13 cellular contexts compared by ENCODE assay signal in the genomic region with DNA sequence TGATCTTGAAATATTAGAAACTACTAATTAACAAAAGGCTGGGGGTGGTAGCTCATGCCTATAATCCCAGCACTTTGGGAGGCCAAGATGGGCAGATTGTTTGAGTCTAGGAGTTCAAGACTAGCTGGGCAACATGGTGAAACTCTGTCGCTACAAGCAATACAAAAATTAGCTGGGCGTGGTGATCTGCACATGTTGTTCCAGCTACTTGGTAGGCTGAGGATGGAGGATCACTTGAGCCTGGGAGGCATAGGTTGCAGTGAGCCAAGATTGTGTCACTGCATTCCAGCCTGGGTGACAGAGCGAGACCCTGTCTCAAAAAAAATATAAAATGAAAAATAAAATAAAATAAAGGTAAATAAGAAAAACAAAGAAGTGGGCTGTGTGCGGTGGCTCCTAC.
A peak's percentile ranks its signal among the peaks of the same experiment; 100 is the strongest.
DNase-seq lines count a peak whose midpoint lies in the region; ATAC-seq and TF ChIP-seq lines count a peak whose summit lies in the region.
"Had no signal": no experiment of that assay in that cellular context is flagged by ENCODE, and none has a peak within 500 bp of the region (broad histone marks: within the 10 kb centered on the region; RNA-seq: fewer than 3 reads in every experiment).

No MANE protein-coding gene starts in this region.

- H3K27me3 ChIP-seq in DND-41 (ENCODE audit: insufficient read depth, low read length, poor library complexity) (no peaks in the 10 kb centered on the region), right atrium auricular region (no peaks in the 10 kb centered on the region)

- no peak for ATAC-seq in DND-41 (ENCODE audit: insufficient read depth, low read depth)
- no peak for ATAC-seq in HG03135 (IDR thresholded peaks at IDR 0.05; ENCODE audit: unreplicated experiment)
- ATAC-seq: HepG2 had no signal

- no peaks in the 10 kb centered on the region for H3K9me3 ChIP-seq in DND-41 (ENCODE audit: insufficient read depth, low read length, severe bottlenecking)
- no peaks in the 10 kb centered on the region for H3K9me3 ChIP-seq in right atrium auricular region
- H3K9me3 ChIP-seq: HAP-1 had no signal

- peaks cover 8% of the 10 kb centered on the region for H3K36me3 ChIP-seq in DND-41 (ENCODE audit: insufficient read depth, low read length)
- no peaks in the 10 kb centered on the region for H3K36me3 ChIP-seq in right atrium auricular region
- H3K36me3 ChIP-seq: HAP-1 had no signal

- H3K27ac Mint-ChIP-seq in activated CD4-positive, alpha-beta memory T cell treated with anti-CD3 and anti-CD28 coated beads, Interleukin-2, amount 10 ng/mL, durations not matched to agents 7 days and 5 days, result peak overlapping the region; percentile 96
- no peak overlapping the region for H3K27ac Mint-ChIP-seq in activated CD4-positive, alpha-beta memory T cell treated with anti-CD3 and anti-CD28 coated beads for 36 hours
- H3K27ac Mint-ChIP-seq in CD14-positive monocyte, result no peak overlapping the region
- H3K27ac Mint-ChIP-seq in immature natural killer cell, result peak overlapping the region; percentile 91 to 99 (median 92)
- H3K27ac Mint-ChIP-seq: B cell had no signal

- no peak for DNase-seq in activated CD4-positive, alpha-beta memory T cell treated with anti-CD3 and anti-CD28 coated beads, Interleukin-2, amount 10 ng/mL, durations not matched to agents 7 days and 5 days
- DNase-seq in activated CD4-positive, alpha-beta memory T cell treated with anti-CD3 and anti-CD28 coated beads for 36 hours, result no peak
- DNase-seq in CD14-positive monocyte (ENCODE audit: low spot score) (peak; percentile 10), DND-41 (no peak), immature natural killer cell (no peak), coronary artery (ENCODE audit: low spot score) (no peak), right atrium auricular region (ENCODE audit: low spot score) (no peak)
- DNase-seq: DMS53 had no signal

- POLR2A ChIA-PET in activated CD4-positive, alpha-beta memory T cell treated with anti-CD3 and anti-CD28 coated beads, Interleukin-2, amount 10 ng/mL, durations not matched to agents 7 days and 5 days (lab: Charles Lee), result interaction anchor here (1.3 to 9.3 kb wide), 8 partner anchors 11 to 153 kb away, joined by 4 to 138 read pairs (median 6); partner anchors contain the start of genes ARSG and SLC16A6
- POLR2A ChIA-PET in activated CD4-positive, alpha-beta memory T cell treated with anti-CD3 and anti-CD28 coated beads for 36 hours (lab: Charles Lee), result interaction anchor here (1.1 kb wide), 1 partner anchor 66 kb away, joined by 4 read pairs; no protein-coding TSS in a partner anchor

- peak overlapping the region; percentile 66 for H3K4me3 Mint-ChIP-seq in activated CD4-positive, alpha-beta memory T cell treated with anti-CD3 and anti-CD28 coated beads, Interleukin-2, amount 10 ng/mL, durations not matched to agents 7 days and 5 days
- no peak overlapping the region for H3K4me3 Mint-ChIP-seq in activated CD4-positive, alpha-beta memory T cell treated with anti-CD3 and anti-CD28 coated beads for 36 hours
- H3K4me3 Mint-ChIP-seq in CD14-positive monocyte, result no peak overlapping the region
- H3K4me3 Mint-ChIP-seq in immature natural killer cell, result peak overlapping the region in 4 of 5 donors; percentile 72 to 85 (median 82)
- H3K4me3 Mint-ChIP-seq: B cell had no signal

- H3K27ac ChIP-seq in DND-41 (ENCODE audit: low read length), result peak overlapping the region; percentile 81
- H3K27ac ChIP-seq in coronary artery, result no peak overlapping the region
- no peak overlapping the region for H3K27ac ChIP-seq in right atrium auricular region
- H3K27ac ChIP-seq: C4-2B had no signal

- H3K36me3 Mint-ChIP-seq in activated CD4-positive, alpha-beta memory T cell treated with anti-CD3 and anti-CD28 coated beads, Interleukin-2, amount 10 ng/mL, durations not matched to agents 7 days and 5 days (ENCODE audit: low read depth), result peaks cover 27% of the 10 kb centered on the region
- peaks cover 5% of the 10 kb centered on the region for H3K36me3 Mint-ChIP-seq in activated CD4-positive, alpha-beta memory T cell treated with anti-CD3 and anti-CD28 coated beads for 36 hours
- peaks cover 49 to 51% of the 10 kb centered on the region in 2 donors for H3K36me3 Mint-ChIP-seq in CD14-positive monocyte
- H3K36me3 Mint-ChIP-seq in immature natural killer cell, result peaks cover 9 to 19% (median 12%) of the 10 kb centered on the region in 3 donors

- H3K79me2 ChIP-seq in DND-41 (ENCODE audit: insufficient read depth, low read length), result peaks cover 6% of the 10 kb centered on the region

- intact Hi-C loops in activated CD4-positive, alpha-beta memory T cell treated with anti-CD3 and anti-CD28 coated beads for 36 hours (cut with micrococcal nuclease), result loop anchor here (2.0 to 5.0 kb wide), 2 partner anchors 95 to 176 kb away; no protein-coding TSS in a partner anchor
- intact Hi-C loops in CD14-positive monocyte (cut with micrococcal nuclease), result loop anchor here in 1 of 2 donors (5.0 kb wide), 1 partner anchor 41 kb away; no protein-coding TSS in a partner anchor

- no peaks in the 10 kb centered on the region for H3K9me3 Mint-ChIP-seq in activated CD4-positive, alpha-beta memory T cell treated with anti-CD3 and anti-CD28 coated beads, Interleukin-2, amount 10 ng/mL, durations not matched to agents 7 days and 5 days
- H3K9me3 Mint-ChIP-seq in activated CD4-positive, alpha-beta memory T cell treated with anti-CD3 and anti-CD28 coated beads for 36 hours, result no peaks in the 10 kb centered on the region
- H3K9me3 Mint-ChIP-seq in CD14-positive monocyte, result no peaks in the 10 kb centered on the region
- H3K9me3 Mint-ChIP-seq in immature natural killer cell, result no peaks in the 10 kb centered on the region

- 0 out of 4 replicates have a peak overlapping the region, but pooled peaks of 1 of the 2 experiments have one; percentile 45 for H3K4me3 ChIP-seq in DND-41 (ENCODE audit: low read depth in 1 of 2, low read length in 2 of 2)
- H3K4me3 ChIP-seq in coronary artery, result no peak overlapping the region
- no peak overlapping the region for H3K4me3 ChIP-seq in right atrium auricular region
- H3K4me3 ChIP-seq: HAP-1 had no signal

- CTCF ChIA-PET in activated CD4-positive, alpha-beta memory T cell treated with anti-CD3 and anti-CD28 coated beads, Interleukin-2, amount 10 ng/mL, durations not matched to agents 7 days and 5 days (lab: Charles Lee), result interaction anchor here (1.3 to 1.5 kb wide), 4 partner anchors 73 to 174 kb away, joined by 3 to 6 read pairs (median 4); no protein-coding TSS in a partner anchor
- CTCF ChIA-PET in activated CD4-positive, alpha-beta memory T cell treated with anti-CD3 and anti-CD28 coated beads for 36 hours (lab: Charles Lee), result interaction anchor here (0.9 to 1.6 kb wide), 4 partner anchors 41 to 78 kb away, joined by 3 to 4 read pairs (median 3); no protein-coding TSS in a partner anchor

- H3K4me2 ChIP-seq in DND-41 (ENCODE audit: insufficient read depth, low read length), result no peak overlapping the region

- H4K20me1 ChIP-seq in DND-41 (ENCODE audit: insufficient read depth, low read length), result no peaks in the 10 kb centered on the region

- no peak overlapping the region for H2AFZ ChIP-seq in DND-41 (ENCODE audit: low read depth, low read length)

- H3K4me1 ChIP-seq in DND-41 (ENCODE audit: insufficient read depth, low read length), result peaks cover 47% of the 10 kb centered on the region
- H3K4me1 ChIP-seq in right atrium auricular region, result no peaks in the 10 kb centered on the region
- H3K4me1 ChIP-seq: HAP-1 had no signal

- H3K27me3 Mint-ChIP-seq in activated CD4-positive, alpha-beta memory T cell treated with anti-CD3 and anti-CD28 coated beads, Interleukin-2, amount 10 ng/mL, durations not matched to agents 7 days and 5 days, result no peaks in the 10 kb centered on the region
- H3K27me3 Mint-ChIP-seq in activated CD4-positive, alpha-beta memory T cell treated with anti-CD3 and anti-CD28 coated beads for 36 hours, result no peaks in the 10 kb centered on the region
- H3K27me3 Mint-ChIP-seq in CD14-positive monocyte (ENCODE audit: low read depth in 3 of 3), result peaks cover 0 to 9% (median 3%) of the 10 kb centered on the region in 3 donors
- peaks cover 2 to 6% (median 2%) of the 10 kb centered on the region in 3 donors for H3K27me3 Mint-ChIP-seq in immature natural killer cell (ENCODE audit: low read depth in 3 of 3)

- TF ChIP-seq CTCF in CD14-positive monocyte (IDR thresholded peaks at IDR 0.05), result no peak
- no peak for TF ChIP-seq CTCF in DND-41 (IDR thresholded peaks at IDR 0.05; ENCODE audit: borderline replicate concordance, extremely low read depth, low read length, poor library complexity, severe bottlenecking)
- no peak for TF ChIP-seq CTCF in coronary artery (IDR thresholded peaks at IDR 0.05)
- no peak for TF ChIP-seq CTCF in right atrium auricular region (IDR thresholded peaks at IDR 0.05)

- peak overlapping the region; percentile 44; the same call in 1 of the 2 replicates for H3K9ac ChIP-seq in DND-41 (ENCODE audit: low read depth, low read length)

- H3K4me1 Mint-ChIP-seq in activated CD4-positive, alpha-beta memory T cell treated with anti-CD3 and anti-CD28 coated beads, Interleukin-2, amount 10 ng/mL, durations not matched to agents 7 days and 5 days, result peaks cover 57% of the 10 kb centered on the region
- peaks cover 42% of the 10 kb centered on the region for H3K4me1 Mint-ChIP-seq in activated CD4-positive, alpha-beta memory T cell treated with anti-CD3 and anti-CD28 coated beads for 36 hours (ENCODE audit: low read depth)
- H3K4me1 Mint-ChIP-seq in CD14-positive monocyte, result peaks cover 59% of the 10 kb centered on the region
- H3K4me1 Mint-ChIP-seq in immature natural killer cell, result peaks cover 58 to 62% of the 10 kb centered on the region in 2 donors

Comparison
In these comparisons a context has a peak if more than half of its experiments do, and no peak if none do; other contexts are left out.
1. H3K27ac Mint-ChIP-seq: peak in activated CD4-positive, alpha-beta memory T cell treated with anti-CD3 and anti-CD28 coated beads, Interleukin-2, amount 10 ng/mL, durations not matched to agents 7 days and 5 days (single experiment) and immature natural killer cell (6 of 6); none in activated CD4-positive, alpha-beta memory T cell treated with anti-CD3 and anti-CD28 coated beads for 36 hours (single experiment) and CD14-positive monocyte (0 of 7).
2. H3K4me3 Mint-ChIP-seq: peak in activated CD4-positive, alpha-beta memory T cell treated with anti-CD3 and anti-CD28 coated beads, Interleukin-2, amount 10 ng/mL, durations not matched to agents 7 days and 5 days (single experiment) and immature natural killer cell (4 of 5); none in activated CD4-positive, alpha-beta memory T cell treated with anti-CD3 and anti-CD28 coated beads for 36 hours (single experiment) and CD14-positive monocyte (0 of 2).